30 cellular contexts compared by ENCODE assay signal in genomic region chr1:10712568-10712967, GRCh38.
"Had no signal": no experiment of that assay in that cellular context is flagged by ENCODE, and none has a peak within 500 bp of the region (broad histone marks: within the 10 kb centered on the region; RNA-seq: fewer than 3 reads in every experiment).

No MANE protein-coding gene starts in this region.

- FAIRE-seq: endometrium, small intestine had no signal

- ATAC-seq: effector memory CD8-positive, alpha-beta T cell; mucosa of descending colon; natural killer cell treated with Interleukin-12 subunit alpha and Interleukin-12 subunit beta and Interleukin-15 and Interleukin-18, amount 100 ng/mL, for 72 hours; psoas muscle; right lobe of liver; stimulated activated naive CD8-positive, alpha-beta T cell treated with anti-CD3 and anti-CD28 coated beads, Interleukin-15, amount 100 ng/mL, for 72 hours had no signal

- H3K36me3 ChIP-seq: ovary, right lobe of liver, thyroid gland, vagina had no signal

- H3K4me3 ChIP-seq: coronary artery, esophagus squamous epithelium, mucosa of descending colon, ovary, psoas muscle, right lobe of liver, thyroid gland, vagina had no signal

- H3K4me1 ChIP-seq: right lobe of liver had no signal

- H3K27ac ChIP-seq: coronary artery, esophagus squamous epithelium, ovary, psoas muscle, right lobe of liver, thyroid gland, vagina had no signal

- H3K27me3 ChIP-seq: ovary, right lobe of liver, thyroid gland, vagina had no signal

- H3K9me3 ChIP-seq: esophagus squamous epithelium, mucosa of descending colon, ovary, psoas muscle, right lobe of liver, thyroid gland, vagina had no signal

- DNase-seq: effector memory CD8-positive, alpha-beta T cell; erythroblast; esophagus squamous epithelium; foreskin melanocyte; head of caudate nucleus; hippocampal formation; immature natural killer cell; islet precursor cell; kidney glomerular epithelial cell; mesenchymal stem cell; mucosa of descending colon; naive B cell; nucleus accumbens; ovary; posterior cingulate gyrus; psoas muscle; right lobe of liver; small intestine; stimulated activated CD4-positive, alpha-beta T cell treated with anti-CD3 and anti-CD28 coated beads, Interleukin-12 subunit alpha, Interleukin-12 subunit beta, amount 100 ng/mL, for 4 hours; stimulated activated CD4-positive, alpha-beta T cell treated with anti-CD3 and anti-CD28 coated beads, Interleukin-1b, Interleukin-23, amount 100 ng/mL, for 48 hours; stimulated activated CD4-positive, alpha-beta T cell treated with anti-CD3 and anti-CD28 coated beads, Interleukin-4, amount 100 ng/mL, for 1 hour; stimulated activated CD8-positive, alpha-beta memory T cell treated with anti-CD3 and anti-CD28 coated beads, Interleukin-4, amount 100 ng/mL, for 48 hours; stimulated activated naive CD4-positive, alpha-beta T cell; stimulated activated naive CD8-positive, alpha-beta T cell treated with anti-CD3 and anti-CD28 coated beads, Interleukin-15, amount 100 ng/mL, for 72 hours; thyroid gland; trophoblast cell had no signal
